8 cellular contexts compared by ENCODE assay signal in the genomic region with DNA sequence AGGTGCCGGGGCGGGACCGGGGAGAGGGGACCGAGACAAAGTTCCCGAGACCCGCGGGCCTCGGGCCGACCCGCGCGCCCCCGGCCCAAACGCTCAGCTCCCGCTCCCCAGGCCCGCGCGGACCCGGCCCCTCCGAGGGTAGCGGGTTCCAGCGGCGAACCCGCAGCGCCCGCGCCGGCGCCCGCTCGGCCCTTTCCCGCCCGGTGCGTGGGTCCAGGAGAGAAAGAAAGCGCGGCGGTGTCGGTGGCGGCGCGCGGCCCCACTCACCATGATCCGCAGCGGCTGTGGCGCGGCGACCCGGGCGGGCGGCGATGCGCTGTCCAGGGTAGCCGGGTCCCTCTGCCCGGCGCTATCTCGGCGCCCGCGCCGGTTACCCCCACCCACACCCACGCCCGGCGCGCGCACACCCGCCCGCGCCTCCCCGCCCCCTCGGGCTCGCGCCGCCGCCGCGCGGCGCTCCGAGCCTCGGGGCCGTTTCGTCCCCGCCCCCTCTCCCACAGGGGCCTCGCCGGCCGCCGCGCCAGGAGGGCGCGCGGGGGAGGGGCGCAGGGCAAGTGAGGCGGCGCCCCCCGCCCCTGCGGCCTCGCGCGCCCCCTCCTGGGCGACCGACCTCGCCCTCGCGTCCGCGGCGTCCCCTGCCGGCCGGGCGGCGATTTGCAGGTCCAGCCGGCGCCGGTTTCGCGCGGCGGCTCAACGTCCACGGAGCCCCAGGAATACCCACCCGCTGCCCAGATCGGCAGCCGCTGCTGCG. TPM values are rescaled to one million over a fixed set of nuclear protein-coding genes. Genes with fewer than 3 reads are reported as not detected.
DNase-seq lines count a peak whose midpoint lies in the region; ATAC-seq lines count a peak whose summit lies in the region.

A gene with protein sequence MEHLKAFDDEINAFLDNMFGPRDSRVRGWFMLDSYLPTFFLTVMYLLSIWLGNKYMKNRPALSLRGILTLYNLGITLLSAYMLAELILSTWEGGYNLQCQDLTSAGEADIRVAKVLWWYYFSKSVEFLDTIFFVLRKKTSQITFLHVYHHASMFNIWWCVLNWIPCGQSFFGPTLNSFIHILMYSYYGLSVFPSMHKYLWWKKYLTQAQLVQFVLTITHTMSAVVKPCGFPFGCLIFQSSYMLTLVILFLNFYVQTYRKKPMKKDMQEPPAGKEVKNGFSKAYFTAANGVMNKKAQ (minus strand): TSS at position 345 of the 751 bp plus-strand sequence. CDS start 75 bp downstream, at position 270.

- ATAC-seq in HG02798 (IDR thresholded peaks at IDR 0.05; ENCODE audit: poor library complexity, unreplicated experiment) = peak; percentile 37
- ATAC-seq in effector memory CD8-positive, alpha-beta T cell (replicated peaks) = peak; percentile 64

- peak within 1 kb of the TSS; percentile 80 for H3K4me3 Mint-ChIP-seq in T-helper 2 cell treated with Interferon-gamma antibody and Interleukin-4, amounts not matched to agents 5 μg/mL and 100 μg/mL, for 36 hours
- peak within 1 kb of the TSS; percentile 72 to 74 for H3K4me3 Mint-ChIP-seq in effector memory CD8-positive, alpha-beta T cell

- H3K4me1 ChIP-seq in mesodermal cell (ENCODE audit: control insufficient read depth, insufficient read depth, low read length, poor library complexity, severe bottlenecking) (peaks cover 12% of the 10 kb centered on the region), urinary bladder (ENCODE audit: insufficient read depth) (peaks cover 8% of the 10 kb centered on the region)

- 1 to 2% methylated on average over 48 to 98 of the region's 124 CpGs for WGBS in mesodermal cell (ENCODE audit: insufficient coverage in 2 of 2), 2 experiments
- WGBS in urinary bladder = 1% methylated on average over 114 of the region's 124 CpGs

- H3K9me3 ChIP-seq in mesodermal cell (ENCODE audit: control insufficient read depth, low read length) = no peaks in the 10 kb centered on the region

- H3K36me3 Mint-ChIP-seq in T-helper 2 cell treated with Interferon-gamma antibody and Interleukin-4, amounts not matched to agents 5 μg/mL and 100 μg/mL, for 36 hours (ENCODE audit: low read depth) = peaks cover 3% of the 10 kb centered on the region
- peaks cover 9% of the 10 kb centered on the region for H3K36me3 Mint-ChIP-seq in effector memory CD8-positive, alpha-beta T cell (ENCODE audit: insufficient read depth)

- no peak within 1 kb of the TSS for H3K27ac ChIP-seq in mesodermal cell (ENCODE audit: low read depth, low read length, severe bottlenecking)
- no peak within 1 kb of the TSS for H3K27ac ChIP-seq in urinary bladder (ENCODE audit: low read depth)

- H3K4me1 Mint-ChIP-seq in T-helper 2 cell treated with Interferon-gamma antibody and Interleukin-4, amounts not matched to agents 5 μg/mL and 100 μg/mL, for 36 hours (ENCODE audit: low read depth) = peaks cover 7% of the 10 kb centered on the region
- peaks cover 9% of the 10 kb centered on the region in 2 donors for H3K4me1 Mint-ChIP-seq in effector memory CD8-positive, alpha-beta T cell (ENCODE audit: low read depth in 2 of 2)

- H3K27ac Mint-ChIP-seq in T-helper 2 cell treated with Interferon-gamma antibody and Interleukin-4, amounts not matched to agents 5 μg/mL and 100 μg/mL, for 36 hours = peak within 1 kb of the TSS; percentile 4
- H3K27ac Mint-ChIP-seq in effector memory CD8-positive, alpha-beta T cell = no peak within 1 kb of the TSS

- peaks cover 68% of the 10 kb centered on the region for H3K27me3 Mint-ChIP-seq in T-helper 2 cell treated with Interferon-gamma antibody and Interleukin-4, amounts not matched to agents 5 μg/mL and 100 μg/mL, for 36 hours (ENCODE audit: low read depth)
- peaks cover 58 to 78% of the 10 kb centered on the region in 2 donors for H3K27me3 Mint-ChIP-seq in effector memory CD8-positive, alpha-beta T cell

- peak within 1 kb of the TSS; percentile 63 for H3K4me3 ChIP-seq in mesodermal cell (ENCODE audit: extremely low read depth, insufficient read depth, low read length, poor library complexity, severe bottlenecking)
- peak within 1 kb of the TSS; percentile 81 for H3K4me3 ChIP-seq in urinary bladder (ENCODE audit: low read depth, low read length)

- peak; percentile 58 to 77 (median 71) for DNase-seq in NCI-H1417 (lab: John Stamatoyannopoulos, UW)
- no peak for DNase-seq in NCI-H1417 treated with DMSO at 0.1 percent for 48 hours (lab: John Stamatoyannopoulos, UW)
- peak; percentile 10 for DNase-seq in T-helper 2 cell treated with Interferon-gamma antibody and Interleukin-4, amounts not matched to agents 5 μg/mL and 100 μg/mL, for 36 hours (ENCODE audit: low spot score)
- DNase-seq in effector memory CD8-positive, alpha-beta T cell = no peak
- DNase-seq in cerebellar nuclear complex (lab: John Stamatoyannopoulos, UW) = no peak

- no peaks in the 10 kb centered on the region for H3K36me3 ChIP-seq in mesodermal cell (ENCODE audit: control insufficient read depth, insufficient read depth, low read length)
- H3K36me3 ChIP-seq in urinary bladder (ENCODE audit: insufficient read depth) = no peaks in the 10 kb centered on the region

- no peaks in the 10 kb centered on the region for H3K9me3 Mint-ChIP-seq in T-helper 2 cell treated with Interferon-gamma antibody and Interleukin-4, amounts not matched to agents 5 μg/mL and 100 μg/mL, for 36 hours
- H3K9me3 Mint-ChIP-seq in effector memory CD8-positive, alpha-beta T cell = no peaks in the 10 kb centered on the region

RNA-seq across cellular contexts. Expression of the gene that starts here (rescaled TPM):
- polyA plus RNA-seq in mesodermal cell (2013, experiment 1 of 2) = 13.0 TPM
- polyA plus RNA-seq in mesodermal cell (2013, experiment 2 of 2) = 13.4 TPM
- 6.2 TPM for total RNA-seq in urinary bladder
- 4.1 TPM for polyA plus RNA-seq in urinary bladder

Comparison
In these comparisons a context has a peak if more than half of its experiments do, and no peak if none do; other contexts are left out.
1. DNase-seq: peak in NCI-H1417 (3 of 3) and T-helper 2 cell treated with Interferon-gamma antibody and Interleukin-4, amounts not matched to agents 5 μg/mL and 100 μg/mL, for 36 hours (single experiment); none in NCI-H1417 treated with DMSO at 0.1 percent for 48 hours (single experiment), effector memory CD8-positive, alpha-beta T cell (0 of 3) and cerebellar nuclear complex (0 of 2).